12 cellular contexts compared by ENCODE assay signal in the genomic region with DNA sequence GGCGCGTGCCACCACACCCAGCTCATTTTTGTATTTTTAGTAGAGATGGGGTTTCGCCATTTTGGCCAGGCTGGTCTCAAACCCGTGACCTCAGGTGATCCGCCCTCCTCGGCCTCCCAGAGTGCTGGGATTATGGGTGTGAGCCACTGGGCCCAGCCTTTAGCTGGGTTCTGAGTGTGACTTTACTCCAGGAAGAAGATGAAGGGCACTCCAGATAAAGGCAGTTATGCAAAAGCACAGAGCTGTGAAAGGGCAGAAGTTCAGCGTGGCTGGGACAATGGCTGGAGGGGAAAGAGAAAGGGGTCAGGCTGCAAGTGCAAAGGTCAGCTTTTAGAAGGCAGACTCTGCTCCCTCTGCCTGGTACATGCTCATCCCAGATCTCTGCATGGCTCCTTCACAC. TPM values are rescaled to one million over a fixed set of nuclear protein-coding genes. Genes with fewer than 3 reads are reported as not detected.
DNase-seq lines count a peak whose midpoint lies in the region; ATAC-seq and TF ChIP-seq lines count a peak whose summit lies in the region.
"Had no signal": no experiment of that assay in that cellular context is flagged by ENCODE, and none has a peak within 500 bp of the region (broad histone marks: within the 10 kb centered on the region; RNA-seq: fewer than 3 reads in every experiment).

No MANE protein-coding gene starts in this region.

- no peak for DNase-seq in CD4-positive, alpha-beta T cell
- DNase-seq in activated naive CD8-positive, alpha-beta T cell treated with anti-CD3 and anti-CD28 coated beads, Interleukin-2, amount 50 U/mL, for 24 hours: no peak
- DNase-seq in memory B cell (ENCODE audit: low spot score in 2 of 2) (no peak), esophagus muscularis mucosa (ENCODE audit: extremely low spot score) (no peak), psoas muscle (no peak)
- no peak for DNase-seq in stimulated activated CD4-positive, alpha-beta T cell treated with anti-CD3 and anti-CD28 coated beads, Interleukin-15, amount 100 ng/mL, for 24 hours
- no peak for DNase-seq in stimulated activated naive CD4-positive, alpha-beta T cell treated with Interleukin-2 at 50 U/mL for 16 hours (lab: John Stamatoyannopoulos, UW)
- DNase-seq: effector CD8-positive, alpha-beta T cell; OCI-M1; posterior cingulate gyrus; substantia nigra had no signal

- no peaks in the 10 kb centered on the region for H3K27me3 ChIP-seq in CD4-positive, alpha-beta T cell (ENCODE audit: control insufficient read depth, insufficient read depth, low read length)
- no peaks in the 10 kb centered on the region for H3K27me3 ChIP-seq in esophagus muscularis mucosa
- no peaks in the 10 kb centered on the region for H3K27me3 ChIP-seq in psoas muscle (ENCODE audit: insufficient read depth in 3 of 3, low read length in 2 of 3)

- no peak for ATAC-seq in CD4-positive, alpha-beta T cell (ENCODE audit: poor library complexity)
- ATAC-seq in GM21390 (IDR thresholded peaks at IDR 0.05; ENCODE audit: unreplicated experiment) (peak; percentile 26), memory B cell (ENCODE audit: low read depth) (no peak), psoas muscle (no peak)
- no peak for ATAC-seq in activated naive CD8-positive, alpha-beta T cell treated with anti-CD3 and anti-CD28 coated beads, Interleukin-2, amount 50 U/mL, for 24 hours

- H3K4me1 Mint-ChIP-seq in CD4-positive, alpha-beta T cell (ENCODE audit: low read depth): peaks cover 86% of the 10 kb centered on the region
- peaks cover 67% of the 10 kb centered on the region for H3K4me1 Mint-ChIP-seq in activated naive CD8-positive, alpha-beta T cell treated with anti-CD3 and anti-CD28 coated beads, Interleukin-2, amount 50 U/mL, for 24 hours
- peaks cover 32% of the 10 kb centered on the region for H3K4me1 Mint-ChIP-seq in memory B cell

- H3K27me3 Mint-ChIP-seq in CD4-positive, alpha-beta T cell: no peaks in the 10 kb centered on the region
- no peaks in the 10 kb centered on the region for H3K27me3 Mint-ChIP-seq in activated naive CD8-positive, alpha-beta T cell treated with anti-CD3 and anti-CD28 coated beads, Interleukin-2, amount 50 U/mL, for 24 hours
- H3K27me3 Mint-ChIP-seq in memory B cell: no peaks in the 10 kb centered on the region

- TF ChIP-seq CTCF in CD4-positive, alpha-beta T cell (IDR thresholded peaks at IDR 0.05): no peak
- no peak for TF ChIP-seq CTCF in esophagus muscularis mucosa (IDR thresholded peaks at IDR 0.05)
- TF ChIP-seq CTCF in psoas muscle (IDR thresholded peaks at IDR 0.05): no peak

- H3K4me3 ChIP-seq in esophagus muscularis mucosa (no peak overlapping the region), psoas muscle (no peak overlapping the region)

- POLR2A ChIA-PET in CD4-positive, alpha-beta T cell (lab: Charles Lee): interaction anchor here (1.0 to 8.5 kb wide), 3 partner anchors 11 to 36 kb away, joined by 3 to 110 read pairs (median 32); a partner anchor contains a TSS

- H3K9me3 Mint-ChIP-seq in CD4-positive, alpha-beta T cell: no peaks in the 10 kb centered on the region
- no peaks in the 10 kb centered on the region for H3K9me3 Mint-ChIP-seq in activated naive CD8-positive, alpha-beta T cell treated with anti-CD3 and anti-CD28 coated beads, Interleukin-2, amount 50 U/mL, for 24 hours
- no peaks in the 10 kb centered on the region for H3K9me3 Mint-ChIP-seq in memory B cell

- H3K4me3 Mint-ChIP-seq in CD4-positive, alpha-beta T cell: no peak overlapping the region
- peak overlapping the region; percentile 55 for H3K4me3 Mint-ChIP-seq in activated naive CD8-positive, alpha-beta T cell treated with anti-CD3 and anti-CD28 coated beads, Interleukin-2, amount 50 U/mL, for 24 hours
- no peak overlapping the region for H3K4me3 Mint-ChIP-seq in memory B cell

- intact Hi-C loops in CD4-positive, alpha-beta T cell (cut with DNase I, micrococcal nuclease): no loop called here
- intact Hi-C loops in esophagus muscularis mucosa (cut with DNase I) (no loop called here), psoas muscle (cut with DNase I) (no loop called here)

- CTCF ChIA-PET in CD4-positive, alpha-beta T cell (lab: Charles Lee): interaction anchor here (1.1 to 4.2 kb wide), 3 partner anchors 35 to 40 kb away, joined by 3 to 28 read pairs (median 3); a partner anchor contains a TSS

- TF ChIP-seq POLR2A in esophagus muscularis mucosa (IDR thresholded peaks at IDR 0.05; ENCODE audit: low read depth): no peak

- WGBS in esophagus muscularis mucosa: 79% methylated on average over 7 of the region's 7 CpGs
- WGBS in psoas muscle, 3 donors: 89 to 91% (median 90%) methylated on average over 7 of the region's 7 CpGs

- H3K4me1 ChIP-seq in esophagus muscularis mucosa (peaks cover 37 to 49% (median 38%) of the 10 kb centered on the region in 4 donors), psoas muscle (no peaks in the 10 kb centered on the region)

- H3K27ac Mint-ChIP-seq in CD4-positive, alpha-beta T cell: peak overlapping the region; percentile 74
- peak overlapping the region; percentile 25 for H3K27ac Mint-ChIP-seq in activated naive CD8-positive, alpha-beta T cell treated with anti-CD3 and anti-CD28 coated beads, Interleukin-2, amount 50 U/mL, for 24 hours
- H3K27ac Mint-ChIP-seq in memory B cell: peak overlapping the region; percentile 87

- H3K36me3 ChIP-seq in esophagus muscularis mucosa (no peaks in the 10 kb centered on the region), psoas muscle (ENCODE audit: insufficient read depth in 1 of 2, low read depth in 1 of 2) (no peaks in the 10 kb centered on the region)

- TF ChIP-seq EP300 in esophagus muscularis mucosa (IDR thresholded peaks at IDR 0.05): no peak

- H3K36me3 Mint-ChIP-seq in CD4-positive, alpha-beta T cell (ENCODE audit: low read depth): no peaks in the 10 kb centered on the region
- H3K36me3 Mint-ChIP-seq in activated naive CD8-positive, alpha-beta T cell treated with anti-CD3 and anti-CD28 coated beads, Interleukin-2, amount 50 U/mL, for 24 hours (ENCODE audit: low read depth): no peaks in the 10 kb centered on the region
- H3K36me3 Mint-ChIP-seq in memory B cell: peaks cover 4% of the 10 kb centered on the region

- no peak overlapping the region for H3K27ac ChIP-seq in CD4-positive, alpha-beta T cell (ENCODE audit: low read depth, low read length)
- peak overlapping the region in 1 of 4 donors; percentile 4 for H3K27ac ChIP-seq in esophagus muscularis mucosa (replicated peaks in 1 of 4)
- no peak overlapping the region for H3K27ac ChIP-seq in psoas muscle

- H3K9me3 ChIP-seq in CD4-positive, alpha-beta T cell (ENCODE audit: control insufficient read depth, low read length): no peaks in the 10 kb centered on the region
- H3K9me3 ChIP-seq in esophagus muscularis mucosa: no peaks in the 10 kb centered on the region
- H3K9me3 ChIP-seq in psoas muscle: no peaks in the 10 kb centered on the region

RNA-seq across cellular contexts. Expression of a gene that starts 39.7 kb away (rescaled TPM):
- 10 to 100 TPM; 12.9 to 14.1 TPM for total RNA-seq in CD4-positive, alpha-beta T cell
- total RNA-seq in esophagus muscularis mucosa: 10 to 100 TPM; 18.7 to 24.1 (median 20.7) TPM
- 1 to 10 TPM; 2.2 to 8.3 (median 7.0) TPM for total RNA-seq in psoas muscle
- polyA plus RNA-seq in psoas muscle: 1 to 10 TPM in 2 of 3 donors, under 1 TPM in 1; 0.91 to 3.8 (median 2.0) TPM

Comparison
In these comparisons a context has a peak if more than half of its experiments do, and no peak if none do; other contexts are left out.
1. H3K27ac Mint-ChIP-seq: peak in every context shown above with its lines; median percentile 87 in memory B cell; 74 in CD4-positive, alpha-beta T cell; 25 in activated naive CD8-positive, alpha-beta T cell treated with anti-CD3 and anti-CD28 coated beads, Interleukin-2, amount 50 U/mL, for 24 hours.